21 cellular contexts compared by ENCODE assay signal in the genomic region with DNA sequence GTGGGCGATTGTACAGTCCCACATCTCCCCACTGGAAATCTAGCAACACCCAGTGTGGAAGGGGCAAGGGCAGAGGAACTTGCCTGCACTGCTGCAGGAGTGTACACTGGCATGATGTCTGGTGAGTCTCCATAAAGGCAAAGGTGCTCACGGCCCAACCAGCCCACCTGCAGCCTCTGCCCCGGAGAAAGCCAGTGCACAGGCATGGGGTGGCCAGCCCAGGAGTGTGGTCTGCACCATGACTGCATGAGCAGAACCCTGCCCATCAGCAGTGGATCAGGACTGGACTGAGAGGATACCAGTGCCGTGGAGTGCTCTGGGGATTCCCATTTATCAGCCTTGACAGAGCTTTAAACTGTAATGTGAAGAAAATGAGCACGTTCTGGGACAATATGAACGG.
A peak's percentile ranks its signal among the peaks of the same experiment; 100 is the strongest.
DNase-seq lines count a peak whose midpoint lies in the region; FAIRE-seq and TF ChIP-seq lines count a peak whose summit lies in the region.
"Had no signal": no experiment of that assay in that cellular context is flagged by ENCODE, and none has a peak within 500 bp of the region (broad histone marks: within the 10 kb centered on the region; RNA-seq: fewer than 3 reads in every experiment).

No MANE protein-coding gene starts in this region.

- no peak overlapping the region for H2BK5ac ChIP-seq in trophoblast cell (ENCODE audit: low read depth, low read length, poor library complexity)

- H3K9me3 ChIP-seq in kidney (ENCODE audit: control insufficient read depth in 1 of 2, low read length in 2 of 2) (no peaks in the 10 kb centered on the region), trophoblast cell (ENCODE audit: insufficient read depth, low read depth, low read length) (peaks cover 2% of the 10 kb centered on the region)

- H3K27me3 ChIP-seq in trophoblast cell (ENCODE audit: insufficient read depth, low read length), result no peaks in the 10 kb centered on the region

- peak overlapping the region; percentile 42 for H3K14ac ChIP-seq in trophoblast cell (ENCODE audit: low read length)

- no peak overlapping the region for H3K4ac ChIP-seq in trophoblast cell (ENCODE audit: low read depth, low read length)

- H3K23ac ChIP-seq in trophoblast cell (ENCODE audit: low read length), result no peak overlapping the region

- H3K79me2 ChIP-seq in trophoblast cell (ENCODE audit: control insufficient read depth, insufficient read depth, low read length, poor library complexity), result peaks cover 2% of the 10 kb centered on the region

- peak overlapping the region; percentile 40 for H2AK5ac ChIP-seq in trophoblast cell (ENCODE audit: low read length)

- no peak overlapping the region for H4K8ac ChIP-seq in trophoblast cell (ENCODE audit: low read depth, low read length)

- intact Hi-C loops in kidney (cut with DNase I), result no loop called here

- FAIRE-seq in kidney (lab: Jason Lieb, UNC) (no peak), GM12892 (lab: Jason Lieb, UNC) (no peak), frontal cortex (lab: Jason Lieb, UNC) (no peak)
- FAIRE-seq: G401.6, HTR-8/SVneo, RCC 7860 had no signal

- peak; percentile 22 for DNase-seq in activated CD8-positive, alpha-beta memory T cell treated with anti-CD3 and anti-CD28 coated beads, Interleukin-2, amount 50 U/mL, for 48 hours
- DNase-seq in activated CD8-positive, alpha-beta memory T cell treated with anti-CD3 and anti-CD28 coated beads, Interleukin-2, amount 50 U/mL, for 4 hours, result no peak
- DNase-seq in kidney (peak; percentile 45), trophoblast cell (no peak), GM12892 (ENCODE audit: insufficient read length) (no peak), hippocampal formation (lab: John Stamatoyannopoulos, UW) (no peak), frontal cortex (ENCODE audit: low spot score in 2 of 2) (no peak)
- no peak for DNase-seq in activated CD4-positive, alpha-beta T cell treated with anti-CD3 and anti-CD28 coated beads, Interleukin-2, amount 50 U/mL, for 48 hours
- DNase-seq: DMS 273 treated with DMSO at 0.1 percent for 48 hours, GM23248, IMR-90, Karpas-422, MM.1S, NCI-H1092 treated with DMSO at 0.1 percent for 48 hours, NCI-H2081, NCI-H2171 treated with DMSO at 0.1 percent for 48 hours, NCI-H446 treated with DMSO at 0.1 percent for 48 hours had no signal

- peak overlapping the region; percentile 72 for H3K18ac ChIP-seq in trophoblast cell (ENCODE audit: low read length)

- H3K79me1 ChIP-seq in trophoblast cell (ENCODE audit: low read length), result no peaks in the 10 kb centered on the region

- H3K4me1 ChIP-seq in kidney (ENCODE audit: control insufficient read depth in 1 of 2, insufficient read depth in 1 of 2, low read depth in 1 of 2, low read length in 2 of 2) (no peaks in the 10 kb centered on the region), trophoblast cell (ENCODE audit: control insufficient read depth in 1 of 2, insufficient read depth in 2 of 2, low read length in 2 of 2) (peaks cover 11 to 12% of the 10 kb centered on the region in 2 experiments)

- no peak overlapping the region for H4K91ac ChIP-seq in trophoblast cell (ENCODE audit: low read depth, low read length)

- no peak overlapping the region for H4K12ac ChIP-seq in trophoblast cell (ENCODE audit: low read depth, low read length)

- H2BK12ac ChIP-seq in trophoblast cell (ENCODE audit: low read length), result peak overlapping the region; percentile 63

- WGBS in trophoblast cell (ENCODE audit: extremely low coverage, insufficient coverage, insufficient read length), result no CpG with 5 or more reads among the region's 6 CpGs

- TF ChIP-seq POLR2A in GM12892 (IDR thresholded peaks at IDR 0.05; ENCODE audit: low read depth, low read length), result no peak

- H3K27ac ChIP-seq in kidney (ENCODE audit: low read depth in 2 of 2, low read length in 2 of 2) (no peak overlapping the region), trophoblast cell (ENCODE audit: low read depth, low read length) (no peak overlapping the region)
- H3K27ac ChIP-seq: 22Rv1, GM23248 had no signal

- no peaks in the 10 kb centered on the region for H3K36me3 ChIP-seq in kidney (ENCODE audit: control insufficient read depth in 1 of 2, insufficient read depth in 2 of 2, low read length in 2 of 2)
- H3K36me3 ChIP-seq in trophoblast cell (ENCODE audit: control insufficient read depth in 1 of 2, insufficient read depth in 2 of 2, low read length in 2 of 2), result no peaks in the 10 kb centered on the region

- H2AFZ ChIP-seq in trophoblast cell (ENCODE audit: insufficient read depth, low read length, poor library complexity), result no peak overlapping the region
- H2AFZ ChIP-seq: GM23248 had no signal

- no peak for TF ChIP-seq CTCF in kidney (IDR thresholded peaks at IDR 0.05; ENCODE audit: borderline replicate concordance, extremely low read depth, insufficient read depth)

- H3K4me3 ChIP-seq in kidney (ENCODE audit: low read length in 2 of 2) (no peak overlapping the region), trophoblast cell (ENCODE audit: low read depth, low read length) (no peak overlapping the region)
- H3K4me3 ChIP-seq: GM23248 had no signal

- H3K4me2 ChIP-seq in trophoblast cell (ENCODE audit: low read length), result no peak overlapping the region

- H3K9ac ChIP-seq in kidney (ENCODE audit: low read length in 2 of 2) (no peak overlapping the region), trophoblast cell (ENCODE audit: low read length) (no peak overlapping the region)
- H3K9ac ChIP-seq: GM23248 had no signal

- no peak overlapping the region for H2BK120ac ChIP-seq in trophoblast cell (ENCODE audit: insufficient read depth, low read length, poor library complexity)

Comparison
In these comparisons a context has a peak if more than half of its experiments do, and no peak if none do; other contexts are left out.
1. DNase-seq: peak in activated CD8-positive, alpha-beta memory T cell treated with anti-CD3 and anti-CD28 coated beads, Interleukin-2, amount 50 U/mL, for 48 hours (single experiment) and kidney (single experiment); none in activated CD8-positive, alpha-beta memory T cell treated with anti-CD3 and anti-CD28 coated beads, Interleukin-2, amount 50 U/mL, for 4 hours (single experiment), trophoblast cell (0 of 2), GM12892 (single experiment), hippocampal formation (0 of 2), frontal cortex (0 of 2) and activated CD4-positive, alpha-beta T cell treated with anti-CD3 and anti-CD28 coated beads, Interleukin-2, amount 50 U/mL, for 48 hours (0 of 2).